Comparison of ENCODE assay signal across 8 cellular contexts in genomic region chr19:4909172-4909896, GRCh38. TPM values are rescaled to one million over a fixed set of nuclear protein-coding genes. Genes with fewer than 3 reads are reported as not detected.
A peak's percentile ranks its signal among the peaks of the same experiment; 100 is the strongest.
DNase-seq lines count a peak whose midpoint lies in the region; ATAC-seq and TF ChIP-seq lines count a peak whose summit lies in the region.

TSS of gene UHRF1 (plus strand) at chr19:4909501. CDS start at chr19:4910886, 1,385 bp downstream.

- no peak for TF ChIP-seq CTCF in cardiac muscle cell (IDR thresholded peaks at IDR 0.05; ENCODE audit: low read depth, low read length)
- no peak for TF ChIP-seq CTCF in OCI-LY3 (IDR thresholded peaks at IDR 0.05; ENCODE audit: low read depth, low read length)
- no peak for TF ChIP-seq CTCF in ascending aorta (IDR thresholded peaks at IDR 0.05)

- intact Hi-C loops in cardiac septum (cut with DNase I) (no loop called here), ascending aorta (cut with DNase I) (no loop called here)

- peak within 1 kb of the TSS; percentile 96 for H3K9ac ChIP-seq in OCI-LY3 (ENCODE audit: low read length)

- H3K27me3 ChIP-seq in cardiac muscle cell (no peaks in the 10 kb centered on the region), OCI-LY3 (ENCODE audit: low read depth, low read length) (0 out of 2 replicates have a peak, but pooled peaks cover 11% of the 10 kb centered on the region), ascending aorta (no peaks in the 10 kb centered on the region)

- H4K20me1 ChIP-seq in OCI-LY3 (ENCODE audit: insufficient read depth, low read length) = peaks cover 29% of the 10 kb centered on the region

- peaks cover 3% of the 10 kb centered on the region for H3K4me1 ChIP-seq in cardiac muscle cell (ENCODE audit: low read depth)
- H3K4me1 ChIP-seq in OCI-LY3 (ENCODE audit: low read length) = peaks cover 23% of the 10 kb centered on the region
- H3K4me1 ChIP-seq in ascending aorta = peaks cover 18 to 22% of the 10 kb centered on the region in 2 donors

- DNase-seq in cardiac muscle cell (ENCODE audit: low read depth in 1 of 2, low spot score in 1 of 2) (peak in 1 of 2 donors; percentile 18), cardiac septum (ENCODE audit: low spot score) (no peak), ascending aorta (ENCODE audit: low spot score in 2 of 2) (no peak), left kidney (ENCODE audit: low read depth, low spot score) (peak; percentile 88), OCI-M2 (lab: John Stamatoyannopoulos, UW; ENCODE audit: unreplicated experiment) (no peak)
- peak; percentile 76 to 77 for DNase-seq in stimulated activated CD8-positive, alpha-beta memory T cell treated with anti-CD3 and anti-CD28 coated beads, Interleukin-2, amount 100 ng/mL, for 48 hours (ENCODE audit: low read depth in 2 of 2)

- peaks cover 45% of the 10 kb centered on the region for H3K79me2 ChIP-seq in OCI-LY3 (ENCODE audit: low read length)

- peak; percentile 15 for ATAC-seq in HG03442 (IDR thresholded peaks at IDR 0.05; ENCODE audit: unreplicated experiment)

- H3K36me3 ChIP-seq in cardiac muscle cell = no peaks in the 10 kb centered on the region
- H3K36me3 ChIP-seq in OCI-LY3 (replicated peaks; ENCODE audit: low read depth, low read length) = peaks cover 34% of the 10 kb centered on the region
- H3K36me3 ChIP-seq in ascending aorta = no peaks in the 10 kb centered on the region

- H3K4me2 ChIP-seq in OCI-LY3 (ENCODE audit: low read length) = peak within 1 kb of the TSS; percentile 90

- H3K4me3 ChIP-seq in cardiac muscle cell (peak within 1 kb of the TSS; percentile 52), OCI-LY3 (ENCODE audit: low read length) (peak within 1 kb of the TSS; percentile 85), ascending aorta (peak within 1 kb of the TSS; percentile 76 to 77)

- no peak within 1 kb of the TSS for H3K27ac ChIP-seq in cardiac muscle cell
- peak within 1 kb of the TSS; percentile 75 for H3K27ac ChIP-seq in OCI-LY3 (ENCODE audit: low read length)
- H3K27ac ChIP-seq in ascending aorta = no peak within 1 kb of the TSS

- peak within 1 kb of the TSS; percentile 67 for H2AFZ ChIP-seq in OCI-LY3 (ENCODE audit: low read depth, low read length)

- H3K9me3 ChIP-seq in cardiac muscle cell (ENCODE audit: low read depth) = no peaks in the 10 kb centered on the region
- no peaks in the 10 kb centered on the region for H3K9me3 ChIP-seq in OCI-LY3 (ENCODE audit: insufficient read depth, low read length)
- H3K9me3 ChIP-seq in ascending aorta = no peaks in the 10 kb centered on the region

RNA-seq across cellular contexts. Expression of gene UHRF1, which starts in this region (rescaled TPM):
- total RNA-seq in cardiac muscle cell = 10.9 and 17.3 TPM in 2 replicates
- 10.0 and 17.5 TPM in 2 replicates for polyA plus RNA-seq in cardiac muscle cell
- total RNA-seq in cardiac septum = 1.00 TPM
- 0.32 TPM for total RNA-seq in ascending aorta

Comparison
In these comparisons a context has a peak if more than half of its experiments do, and no peak if none do; other contexts are left out.
1. DNase-seq: peak in left kidney (single experiment) and stimulated activated CD8-positive, alpha-beta memory T cell treated with anti-CD3 and anti-CD28 coated beads, Interleukin-2, amount 100 ng/mL, for 48 hours (2 of 2); none in cardiac septum (single experiment), ascending aorta (0 of 2) and OCI-M2 (single experiment).
2. Peak in every context shown above with its lines, with median percentiles within 50 percentile points of each other: H3K4me3 ChIP-seq.